Comparison of ENCODE assay signal across 1 cellular context in the genomic region with DNA sequence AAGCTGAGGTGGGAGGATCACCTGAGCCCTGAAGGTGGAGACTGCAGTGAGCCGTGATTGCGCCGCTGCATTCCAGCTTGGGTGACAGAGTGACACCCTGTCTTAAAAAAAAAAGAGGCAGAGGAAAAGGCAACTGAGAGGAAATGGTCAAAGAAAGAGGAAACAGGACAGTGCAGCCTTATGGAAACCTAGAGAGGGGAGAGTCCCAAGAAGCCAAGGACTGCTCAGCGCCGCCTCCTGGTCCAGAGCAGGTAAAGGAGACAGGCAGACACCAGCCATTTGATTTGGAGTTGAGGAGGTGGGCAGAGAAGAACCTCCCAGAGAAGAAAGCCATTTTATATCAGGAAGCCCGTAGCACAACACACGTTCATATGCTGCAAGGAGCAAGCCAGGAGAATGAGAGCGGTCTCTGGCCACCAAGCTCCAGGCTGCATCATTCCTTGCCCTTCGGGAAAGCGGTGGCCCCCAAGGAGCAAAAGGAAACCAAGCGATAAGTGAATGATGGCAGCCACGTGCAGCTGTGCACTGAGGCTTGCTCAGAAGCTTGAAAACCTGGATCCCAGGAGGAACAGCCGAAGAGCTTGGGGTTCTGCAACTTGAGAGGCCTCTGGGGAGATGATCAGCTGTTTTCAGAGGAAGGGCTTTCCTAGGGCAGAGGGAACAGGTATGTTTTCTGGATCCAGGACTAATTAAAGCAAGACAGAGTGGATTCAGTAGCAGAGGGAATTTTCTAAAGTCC.
TF ChIP-seq lines count a peak whose summit lies in the region.

No MANE protein-coding gene starts in this region.

TF ChIP-seq in HepG2, 621 proteins besides CTCF, POLR2A, EP300 and RAD21:
- TF ChIP-seq, protein P1, sequence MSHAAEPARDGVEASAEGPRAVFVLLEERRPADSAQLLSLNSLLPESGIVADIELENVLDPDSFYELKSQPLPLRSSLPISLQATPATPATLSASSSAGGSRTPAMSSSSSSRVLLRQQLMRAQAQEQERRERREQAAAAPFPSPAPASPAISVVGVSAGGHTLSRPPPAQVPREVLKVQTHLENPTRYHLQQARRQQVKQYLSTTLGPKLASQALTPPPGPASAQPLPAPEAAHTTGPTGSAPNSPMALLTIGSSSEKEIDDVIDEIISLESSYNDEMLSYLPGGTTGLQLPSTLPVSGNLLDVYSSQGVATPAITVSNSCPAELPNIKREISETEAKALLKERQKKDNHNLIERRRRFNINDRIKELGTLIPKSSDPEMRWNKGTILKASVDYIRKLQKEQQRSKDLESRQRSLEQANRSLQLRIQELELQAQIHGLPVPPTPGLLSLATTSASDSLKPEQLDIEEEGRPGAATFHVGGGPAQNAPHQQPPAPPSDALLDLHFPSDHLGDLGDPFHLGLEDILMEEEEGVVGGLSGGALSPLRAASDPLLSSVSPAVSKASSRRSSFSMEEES (CRISPR knock-in tag; IDR thresholded peaks at IDR 0.05): no peak
- no peak for TF ChIP-seq PAX8 (CRISPR knock-in tag; IDR thresholded peaks at IDR 0.05; ENCODE audit: borderline replicate concordance)
- no peak for TF ChIP-seq ZNF101 (CRISPR knock-in tag; IDR thresholded peaks at IDR 0.05; ENCODE audit: borderline replicate concordance, low read depth)
- no peak for TF ChIP-seq ZNF30 (CRISPR knock-in tag; IDR thresholded peaks at IDR 0.05)
- TF ChIP-seq, protein P2, sequence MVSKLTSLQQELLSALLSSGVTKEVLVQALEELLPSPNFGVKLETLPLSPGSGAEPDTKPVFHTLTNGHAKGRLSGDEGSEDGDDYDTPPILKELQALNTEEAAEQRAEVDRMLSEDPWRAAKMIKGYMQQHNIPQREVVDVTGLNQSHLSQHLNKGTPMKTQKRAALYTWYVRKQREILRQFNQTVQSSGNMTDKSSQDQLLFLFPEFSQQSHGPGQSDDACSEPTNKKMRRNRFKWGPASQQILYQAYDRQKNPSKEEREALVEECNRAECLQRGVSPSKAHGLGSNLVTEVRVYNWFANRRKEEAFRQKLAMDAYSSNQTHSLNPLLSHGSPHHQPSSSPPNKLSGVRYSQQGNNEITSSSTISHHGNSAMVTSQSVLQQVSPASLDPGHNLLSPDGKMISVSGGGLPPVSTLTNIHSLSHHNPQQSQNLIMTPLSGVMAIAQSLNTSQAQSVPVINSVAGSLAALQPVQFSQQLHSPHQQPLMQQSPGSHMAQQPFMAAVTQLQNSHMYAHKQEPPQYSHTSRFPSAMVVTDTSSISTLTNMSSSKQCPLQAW (CRISPR knock-in tag; IDR thresholded peaks at IDR 0.05): no peak
- TF ChIP-seq, protein P3, sequence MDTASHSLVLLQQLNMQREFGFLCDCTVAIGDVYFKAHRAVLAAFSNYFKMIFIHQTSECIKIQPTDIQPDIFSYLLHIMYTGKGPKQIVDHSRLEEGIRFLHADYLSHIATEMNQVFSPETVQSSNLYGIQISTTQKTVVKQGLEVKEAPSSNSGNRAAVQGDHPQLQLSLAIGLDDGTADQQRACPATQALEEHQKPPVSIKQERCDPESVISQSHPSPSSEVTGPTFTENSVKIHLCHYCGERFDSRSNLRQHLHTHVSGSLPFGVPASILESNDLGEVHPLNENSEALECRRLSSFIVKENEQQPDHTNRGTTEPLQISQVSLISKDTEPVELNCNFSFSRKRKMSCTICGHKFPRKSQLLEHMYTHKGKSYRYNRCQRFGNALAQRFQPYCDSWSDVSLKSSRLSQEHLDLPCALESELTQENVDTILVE (CRISPR knock-in tag; IDR thresholded peaks at IDR 0.05): no peak
- TF ChIP-seq PPARG (CRISPR knock-in tag; conservative IDR thresholded peaks at IDR 0.05): no peak
TF ChIP-seq in HepG2: peak in this region for 0.
